22 cellular contexts compared by ENCODE assay signal in genomic region chr11:112396092-112396491, GRCh38.
"Had no signal": no experiment of that assay in that cellular context is flagged by ENCODE, and none has a peak within 500 bp of the region (broad histone marks: within the 10 kb centered on the region; RNA-seq: fewer than 3 reads in every experiment).

No MANE protein-coding gene starts in this region.

- H3K4me1 Mint-ChIP-seq: memory B cell; stimulated activated memory B cell treated with anti-CD40 and anti-IgM and Interleukin-4, amounts not matched to agents 10 μg/mL and 1 μg/mL and 100 μg/mL, for 72 hours had no signal

- H3K9me3 Mint-ChIP-seq: memory B cell; mesothelial cell of epicardium; neural progenitor cell; stimulated activated memory B cell treated with anti-CD40 and anti-IgM and Interleukin-4, amounts not matched to agents 10 μg/mL and 1 μg/mL and 100 μg/mL, for 72 hours had no signal

- H3K27ac Mint-ChIP-seq: memory B cell; mesothelial cell of epicardium; natural killer cell treated with Interleukin-12 subunit alpha and Interleukin-12 subunit beta and Interleukin-15 and Interleukin-18, amount 100 ng/mL, for 72 hours; neural progenitor cell; progenitor cell of endocrine pancreas; stimulated activated memory B cell treated with anti-CD40 and anti-IgM and Interleukin-4, amounts not matched to agents 10 μg/mL and 1 μg/mL and 100 μg/mL, for 72 hours had no signal

- DNase-seq: cortex of kidney; dorsolateral prefrontal cortex; effector CD8-positive, alpha-beta T cell; foreskin melanocyte; head of caudate nucleus; kidney; left cardiac atrium; left ventricle myocardium inferior; lower lobe of right lung; nucleus accumbens; pancreas; right cardiac atrium; stimulated activated CD4-positive, alpha-beta T cell treated with anti-CD3 and anti-CD28 coated beads, Interleukin-2, amount 100 ng/mL, for 48 hours; stomach; substantia nigra; transverse colon had no signal

- H3K36me3 Mint-ChIP-seq: mesothelial cell of epicardium; natural killer cell treated with Interleukin-12 subunit alpha and Interleukin-12 subunit beta and Interleukin-15 and Interleukin-18, amount 100 ng/mL, for 72 hours; neural progenitor cell had no signal

- H3K4me3 Mint-ChIP-seq: memory B cell; mesothelial cell of epicardium; natural killer cell treated with Interleukin-12 subunit alpha and Interleukin-12 subunit beta and Interleukin-15 and Interleukin-18, amount 100 ng/mL, for 72 hours; neural progenitor cell; stimulated activated memory B cell treated with anti-CD40 and anti-IgM and Interleukin-4, amounts not matched to agents 10 μg/mL and 1 μg/mL and 100 μg/mL, for 72 hours had no signal

- ATAC-seq: left cardiac atrium; lower lobe of right lung; natural killer cell treated with Interleukin-12 subunit alpha and Interleukin-12 subunit beta and Interleukin-15 and Interleukin-18, amount 100 ng/mL, for 72 hours; pancreas; right cardiac atrium; stimulated activated memory B cell treated with anti-CD40 and anti-IgM and Interleukin-4, amounts not matched to agents 10 μg/mL and 1 μg/mL and 100 μg/mL, for 72 hours had no signal
